In genomic region chr1:196991919-196992651, GRCh38 we compare ENCODE assay signal across 1 cellular context.
TF ChIP-seq lines count a peak whose summit lies in the region.
"Not testable (repeated sequence)": the region's sequence is repeated elsewhere in the genome, so short reads cannot be mapped to it uniquely, and the experiment has no call there.

No MANE protein-coding gene starts in this region.

TF ChIP-seq in HepG2, 621 proteins besides CTCF, POLR2A, EP300 and RAD21 (continued from another document and continues in another):
- 0 out of 2 replicates have a peak, but pooled peaks have one; percentile 18 for TF ChIP-seq ZNF629 (CRISPR knock-in tag; conservative IDR thresholded peaks at IDR 0.05)
- TF ChIP-seq ZBTB34 (CRISPR knock-in tag; IDR thresholded peaks at IDR 0.05) = 0 out of 2 replicates have a peak, but pooled peaks have one; percentile 38
- 0 out of 2 replicates have a peak, but pooled peaks have one; percentile 52 for TF ChIP-seq PRDM10 (CRISPR knock-in tag; IDR thresholded peaks at IDR 0.05; ENCODE audit: low read depth)
- peak; percentile 30; the same call in 1 of the 2 replicates for TF ChIP-seq AHDC1 (CRISPR knock-in tag; IDR thresholded peaks at IDR 0.05; ENCODE audit: borderline replicate concordance)
- TF ChIP-seq THAP11 (CRISPR knock-in tag; IDR thresholded peaks at IDR 0.05) = peak; percentile 63
- 0 out of 2 replicates have a peak, but pooled peaks have one; percentile 49 for TF ChIP-seq ZNF891 (CRISPR knock-in tag; IDR thresholded peaks at IDR 0.05)
- TF ChIP-seq HOMEZ (CRISPR knock-in tag; IDR thresholded peaks at IDR 0.05; ENCODE audit: low read depth) = peak; percentile 74
- peak; percentile 65 for TF ChIP-seq SAP130 (CRISPR knock-in tag; IDR thresholded peaks at IDR 0.05; ENCODE audit: low read depth)
- TF ChIP-seq POGZ (CRISPR knock-in tag; IDR thresholded peaks at IDR 0.05) = peak; percentile 93
- peak; percentile 49; the same call in 1 of the 2 replicates for TF ChIP-seq KAT8 (CRISPR knock-in tag; IDR thresholded peaks at IDR 0.05)
- peak; percentile 77 for TF ChIP-seq ZNF687 (CRISPR knock-in tag; IDR thresholded peaks at IDR 0.05)
- TF ChIP-seq ZNF331 (CRISPR knock-in tag; IDR thresholded peaks at IDR 0.05) = peak; percentile 91
- peak; percentile 50; the same call in 1 of the 2 replicates for TF ChIP-seq TFDP1 (CRISPR knock-in tag; IDR thresholded peaks at IDR 0.05; ENCODE audit: borderline replicate concordance)
- TF ChIP-seq TARDBP (CRISPR knock-in tag; IDR thresholded peaks at IDR 0.05) = 0 out of 2 replicates have a peak, but pooled peaks have one; percentile 25
- peak; percentile 44; the same call in 1 of the 2 replicates for TF ChIP-seq ZSCAN5A (CRISPR knock-in tag; IDR thresholded peaks at IDR 0.05; ENCODE audit: borderline replicate concordance)
- peak; percentile 79 for TF ChIP-seq ZMYM3 (CRISPR knock-in tag; IDR thresholded peaks at IDR 0.05)
- peak; percentile 51 for TF ChIP-seq CBX1 (IDR thresholded peaks at IDR 0.05; ENCODE audit: low read depth)
- TF ChIP-seq SALL2 (CRISPR knock-in tag; IDR thresholded peaks at IDR 0.05) = peak; percentile 72; the same call in 1 of the 2 replicates
- peak; percentile 84 for TF ChIP-seq HDAC2 (CRISPR knock-in tag; IDR thresholded peaks at IDR 0.05)
- peak; percentile 67; the same call in 1 of the 2 replicates for TF ChIP-seq GFI1 (CRISPR knock-in tag; IDR thresholded peaks at IDR 0.05; ENCODE audit: borderline replicate concordance)
- TF ChIP-seq ZBTB3 (CRISPR knock-in tag; IDR thresholded peaks at IDR 0.05; ENCODE audit: borderline replicate concordance, low read depth) = peak; percentile 73; the same call in 1 of the 2 replicates
- TF ChIP-seq KLF16 (CRISPR knock-in tag; IDR thresholded peaks at IDR 0.05) = peak in 1 of 2 experiments; percentile 61; a peak in 1 of 4 replicates
- peak; percentile 34; the same call in 1 of the 2 replicates for TF ChIP-seq MIER2 (CRISPR knock-in tag; IDR thresholded peaks at IDR 0.05)
- TF ChIP-seq SOX6 (IDR thresholded peaks at IDR 0.05) = not testable (repeated sequence)
- TF ChIP-seq SOX6 (CRISPR knock-in tag; IDR thresholded peaks at IDR 0.05) = peak; percentile 79; the same call in 1 of the 2 replicates
- peak; percentile 42; the same call in 1 of the 2 replicates for TF ChIP-seq ZNF136 (CRISPR knock-in tag; IDR thresholded peaks at IDR 0.05; ENCODE audit: low read depth)
- 0 out of 2 replicates have a peak, but pooled peaks have one; percentile 29 for TF ChIP-seq IRF9 (CRISPR knock-in tag; IDR thresholded peaks at IDR 0.05; ENCODE audit: borderline replicate concordance)
- TF ChIP-seq ZNF800 (CRISPR knock-in tag; IDR thresholded peaks at IDR 0.05) = 0 out of 2 replicates have a peak, but pooled peaks have one; percentile 39
- 0 out of 2 replicates have a peak, but pooled peaks have one; percentile 61 for TF ChIP-seq ZNF256 (CRISPR knock-in tag; conservative IDR thresholded peaks at IDR 0.05)
- 0 out of 2 replicates have a peak, but pooled peaks have one; percentile 39 for TF ChIP-seq DRAP1 (CRISPR knock-in tag; IDR thresholded peaks at IDR 0.05)
